In the genomic region with DNA sequence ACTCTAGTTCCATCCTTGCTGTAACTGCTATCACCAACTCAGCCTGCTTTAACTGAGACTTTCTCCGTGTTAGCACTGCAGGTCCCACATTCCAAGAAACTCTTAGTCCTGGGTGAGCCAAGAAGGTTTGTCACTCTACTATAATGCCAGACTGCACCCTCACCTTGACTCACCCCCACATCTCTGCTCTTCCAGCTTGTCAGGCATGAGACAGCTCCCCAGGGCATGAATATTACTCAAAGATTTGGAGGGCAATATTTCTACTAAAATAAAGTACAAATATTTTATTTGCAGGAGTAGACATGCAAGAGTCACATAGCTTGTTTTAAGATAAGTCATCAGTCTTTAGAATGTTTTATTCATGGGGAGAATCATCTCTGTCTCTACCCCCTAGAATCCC, we compare ENCODE assay signal across 27 cellular contexts.
"Had no signal": no experiment of that assay in that cellular context is flagged by ENCODE, and none has a peak within 500 bp of the region (broad histone marks: within the 10 kb centered on the region; RNA-seq: fewer than 3 reads in every experiment).

No MANE protein-coding gene starts in this region.

- H3K4me3 ChIP-seq: neural progenitor cell, right atrium auricular region, smooth muscle cell, thyroid gland, upper lobe of right lung had no signal

- H3K4me1 ChIP-seq: neural progenitor cell, right atrium auricular region, thyroid gland, upper lobe of right lung had no signal

- H3K9ac ChIP-seq: neural progenitor cell had no signal

- H3K36me3 ChIP-seq: neural progenitor cell, right atrium auricular region, thyroid gland, upper lobe of right lung had no signal

- H3K4me3 Mint-ChIP-seq: activated CD4-positive, alpha-beta memory T cell treated with anti-CD3 and anti-CD28 coated beads for 36 hours; activated CD4-positive, alpha-beta T cell treated with anti-CD3 and anti-CD28 coated beads, Interleukin-2, amount 10 ng/mL, durations not matched to agents 24 days and 14 days; activated naive CD4-positive, alpha-beta T cell treated with anti-CD3 and anti-CD28 coated beads, Interleukin-2, amount 50 U/mL, for 24 hours; activated naive CD8-positive, alpha-beta T cell treated with anti-CD3 and anti-CD28 coated beads, Interleukin-2, amount 50 U/mL, for 24 hours; activated T-cell treated with anti-CD3 and anti-CD28 coated beads, Interleukin-2, amount 50 U/mL, for 4 hours; dendritic cell treated with granulocyte-macrophage colony-stimulating factor and Interleukin-4, amounts not matched to agents 40 ng/mL and 50 ng/mL, for 4 days; memory B cell; naive thymus-derived CD8-positive, alpha-beta T cell; neural progenitor cell; stimulated activated memory B cell treated with anti-CD40 and anti-IgM and Interleukin-4, amounts not matched to agents 10 μg/mL and 1 μg/mL and 100 μg/mL, for 72 hours; stimulated activated naive CD8-positive, alpha-beta T cell treated with anti-CD3 and anti-CD28 coated beads, Interleukin-15, amount 100 ng/mL, for 72 hours had no signal

- H3K36me3 Mint-ChIP-seq: activated CD4-positive, alpha-beta memory T cell treated with anti-CD3 and anti-CD28 coated beads for 36 hours; activated naive CD4-positive, alpha-beta T cell treated with anti-CD3 and anti-CD28 coated beads, Interleukin-2, amount 50 U/mL, for 24 hours; memory B cell; naive thymus-derived CD8-positive, alpha-beta T cell; neural progenitor cell; stimulated activated memory B cell treated with anti-CD40 and anti-IgM and Interleukin-4, amounts not matched to agents 10 μg/mL and 1 μg/mL and 100 μg/mL, for 72 hours had no signal

- H3K9me3 ChIP-seq: right atrium auricular region, thyroid gland, upper lobe of right lung had no signal

- H3K27ac ChIP-seq: neural progenitor cell, right atrium auricular region, thyroid gland, upper lobe of right lung had no signal

- H3K9me3 Mint-ChIP-seq: activated CD4-positive, alpha-beta memory T cell treated with anti-CD3 and anti-CD28 coated beads for 36 hours; activated CD4-positive, alpha-beta T cell treated with anti-CD3 and anti-CD28 coated beads, Interleukin-2, amount 10 ng/mL, durations not matched to agents 24 days and 14 days; activated naive CD4-positive, alpha-beta T cell treated with anti-CD3 and anti-CD28 coated beads, Interleukin-2, amount 50 U/mL, for 24 hours; activated naive CD8-positive, alpha-beta T cell treated with anti-CD3 and anti-CD28 coated beads, Interleukin-2, amount 50 U/mL, for 24 hours; activated T-cell treated with anti-CD3 and anti-CD28 coated beads, Interleukin-2, amount 50 U/mL, for 4 hours; activated T-helper 2 cell treated with anti-CD3 and anti-CD28 coated beads, Interferon-gamma antibody, Interleukin-2, Interleukin-4, amounts not matched to agents 10 μg/mL and 5 μg/mL and 100 μg/mL, durations not matched to agents 14 hours and 24 hours and 36 hours; dendritic cell treated with granulocyte-macrophage colony-stimulating factor and Interleukin-4, amounts not matched to agents 40 ng/mL and 50 ng/mL, for 4 days; memory B cell; naive thymus-derived CD8-positive, alpha-beta T cell; neural progenitor cell; stimulated activated memory B cell treated with anti-CD40 and anti-IgM and Interleukin-4, amounts not matched to agents 10 μg/mL and 1 μg/mL and 100 μg/mL, for 72 hours; stimulated activated naive CD8-positive, alpha-beta T cell treated with anti-CD3 and anti-CD28 coated beads, Interleukin-15, amount 100 ng/mL, for 72 hours had no signal

- DNase-seq: activated CD4-positive, alpha-beta memory T cell treated with anti-CD3 and anti-CD28 coated beads for 36 hours; activated CD4-positive, alpha-beta T cell treated with anti-CD3 and anti-CD28 coated beads, Interleukin-2, amount 10 ng/mL, durations not matched to agents 24 days and 14 days; activated CD4-positive, CD25-positive, alpha-beta regulatory T cell treated with anti-CD3 and anti-CD28 coated beads, Interleukin-2, amount 50 U/mL, for 72 hours; activated naive CD8-positive, alpha-beta T cell treated with anti-CD3 and anti-CD28 coated beads, Interleukin-2, amount 50 U/mL, for 24 hours; activated T-cell treated with anti-CD3 and anti-CD28 coated beads, Interleukin-2, amount 50 U/mL, for 4 hours; amygdala; central memory CD4-positive, alpha-beta T cell; effector CD4-positive, alpha-beta T cell; erythroblast; head of caudate nucleus; hippocampal formation; naive thymus-derived CD8-positive, alpha-beta T cell; occipital lobe; stimulated activated CD4-positive, alpha-beta T cell treated with anti-CD3 and anti-CD28 coated beads, Interleukin-1b, Interleukin-23, amount 100 ng/mL, for 48 hours; stimulated activated CD4-positive, alpha-beta T cell treated with anti-CD3 and anti-CD28 coated beads, Interleukin-4, amount 100 ng/mL, for 4 hours; stimulated activated CD8-positive, alpha-beta memory T cell treated with anti-CD3 and anti-CD28 coated beads, Interleukin-4, amount 100 ng/mL, for 48 hours; stimulated activated naive CD8-positive, alpha-beta T cell treated with anti-CD3 and anti-CD28 coated beads, Interleukin-15, amount 100 ng/mL, for 72 hours; thyroid gland; upper lobe of right lung had no signal

- ATAC-seq: activated naive CD8-positive, alpha-beta T cell treated with anti-CD3 and anti-CD28 coated beads, Interleukin-2, amount 50 U/mL, for 24 hours; activated T-cell treated with anti-CD3 and anti-CD28 coated beads, Interleukin-2, amount 50 U/mL, for 4 hours; naive thymus-derived CD8-positive, alpha-beta T cell; stimulated activated memory B cell treated with anti-CD40 and anti-IgM and Interleukin-4, amounts not matched to agents 10 μg/mL and 1 μg/mL and 100 μg/mL, for 72 hours; stimulated activated naive CD8-positive, alpha-beta T cell treated with anti-CD3 and anti-CD28 coated beads, Interleukin-15, amount 100 ng/mL, for 72 hours; upper lobe of right lung had no signal

- H3K27ac Mint-ChIP-seq: activated CD4-positive, alpha-beta memory T cell treated with anti-CD3 and anti-CD28 coated beads for 36 hours; activated CD4-positive, alpha-beta T cell treated with anti-CD3 and anti-CD28 coated beads, Interleukin-2, amount 10 ng/mL, durations not matched to agents 24 days and 14 days; activated naive CD4-positive, alpha-beta T cell treated with anti-CD3 and anti-CD28 coated beads, Interleukin-2, amount 50 U/mL, for 24 hours; activated naive CD8-positive, alpha-beta T cell treated with anti-CD3 and anti-CD28 coated beads, Interleukin-2, amount 50 U/mL, for 24 hours; activated T-helper 2 cell treated with anti-CD3 and anti-CD28 coated beads, Interferon-gamma antibody, Interleukin-2, Interleukin-4, amounts not matched to agents 10 μg/mL and 5 μg/mL and 100 μg/mL, durations not matched to agents 14 hours and 24 hours and 36 hours; dendritic cell treated with granulocyte-macrophage colony-stimulating factor and Interleukin-4, amounts not matched to agents 40 ng/mL and 50 ng/mL, for 4 days; memory B cell; naive thymus-derived CD8-positive, alpha-beta T cell; neural progenitor cell; stimulated activated memory B cell treated with anti-CD40 and anti-IgM and Interleukin-4, amounts not matched to agents 10 μg/mL and 1 μg/mL and 100 μg/mL, for 72 hours; stimulated activated naive CD8-positive, alpha-beta T cell treated with anti-CD3 and anti-CD28 coated beads, Interleukin-15, amount 100 ng/mL, for 72 hours had no signal

- H3K4me1 Mint-ChIP-seq: memory B cell; naive thymus-derived CD8-positive, alpha-beta T cell; stimulated activated memory B cell treated with anti-CD40 and anti-IgM and Interleukin-4, amounts not matched to agents 10 μg/mL and 1 μg/mL and 100 μg/mL, for 72 hours had no signal

- H2AFZ ChIP-seq: neural progenitor cell had no signal

- H3K4me2 ChIP-seq: neural progenitor cell, smooth muscle cell had no signal

- H3K27me3 ChIP-seq: neural progenitor cell, right atrium auricular region, thyroid gland had no signal
